ENCODE assay signal across 1 cellular context in the genomic region with DNA sequence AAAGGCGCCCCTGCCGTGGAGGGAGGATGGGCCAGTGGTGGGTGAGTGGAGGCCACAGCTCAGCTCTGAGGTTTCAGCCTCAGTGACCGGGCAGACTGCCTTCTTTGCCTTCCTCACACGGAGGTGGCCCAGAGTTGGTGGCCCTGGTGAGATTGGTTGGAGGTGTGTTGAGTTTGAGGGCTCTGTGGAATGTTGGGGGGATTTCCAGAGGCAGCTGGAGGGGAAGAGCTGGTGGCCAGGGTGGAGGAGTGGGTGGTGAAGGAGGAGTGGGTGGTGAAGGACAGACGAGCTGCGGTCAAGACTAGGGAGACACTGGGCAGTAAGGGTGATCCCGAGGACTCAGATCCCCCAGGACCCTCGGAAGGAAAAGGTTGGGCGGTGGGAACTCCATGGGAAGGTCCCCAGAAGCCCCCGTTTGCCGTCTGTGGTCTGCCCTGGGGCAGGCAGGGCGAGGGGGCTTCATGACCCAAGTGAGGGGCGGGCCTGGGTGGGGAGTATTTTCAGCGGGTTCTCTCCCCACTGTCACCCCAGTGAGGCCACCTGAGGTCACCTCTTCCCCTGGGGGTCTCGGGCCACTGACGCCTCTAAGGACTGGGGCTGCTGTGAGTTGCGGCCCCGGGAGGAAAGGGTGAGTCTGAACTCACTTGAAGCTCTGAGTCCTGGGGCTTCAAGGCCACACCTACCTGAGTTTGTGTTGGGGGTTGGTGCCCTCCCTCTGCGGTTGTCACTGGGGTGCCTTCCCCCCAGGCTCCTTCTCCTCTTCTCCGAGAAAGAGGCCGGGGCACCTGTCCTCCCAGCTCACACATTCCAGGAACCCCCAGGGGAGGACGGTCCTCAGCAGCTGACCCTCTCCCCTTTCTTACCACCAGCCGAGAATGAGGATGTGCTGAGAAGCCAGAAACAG.
TF ChIP-seq lines count a peak whose summit lies in the region.

No MANE protein-coding gene starts in this region.

TF ChIP-seq in GM12878, 131 proteins besides CTCF, POLR2A, EP300 and RAD21 (continued from another document and continues in another):
- TF ChIP-seq, protein P1, sequence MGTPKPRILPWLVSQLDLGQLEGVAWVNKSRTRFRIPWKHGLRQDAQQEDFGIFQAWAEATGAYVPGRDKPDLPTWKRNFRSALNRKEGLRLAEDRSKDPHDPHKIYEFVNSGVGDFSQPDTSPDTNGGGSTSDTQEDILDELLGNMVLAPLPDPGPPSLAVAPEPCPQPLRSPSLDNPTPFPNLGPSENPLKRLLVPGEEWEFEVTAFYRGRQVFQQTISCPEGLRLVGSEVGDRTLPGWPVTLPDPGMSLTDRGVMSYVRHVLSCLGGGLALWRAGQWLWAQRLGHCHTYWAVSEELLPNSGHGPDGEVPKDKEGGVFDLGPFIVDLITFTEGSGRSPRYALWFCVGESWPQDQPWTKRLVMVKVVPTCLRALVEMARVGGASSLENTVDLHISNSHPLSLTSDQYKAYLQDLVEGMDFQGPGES (IDR thresholded peaks at IDR 0.05), result no peak
- TF ChIP-seq STAT3 (IDR thresholded peaks at IDR 0.05; ENCODE audit: low read depth, low read length) (no peak), SRF (IDR thresholded peaks at IDR 0.05; ENCODE audit: low read depth in 2 of 2, low read length in 2 of 2) (no peak), MTA3 (IDR thresholded peaks at IDR 0.05; ENCODE audit: borderline replicate concordance, low read length) (no peak), POLR2AphosphoS5 (IDR thresholded peaks at IDR 0.05; ENCODE audit: low read length) (peak; percentile 64; the same call in 1 of the 2 replicates), SIX5 (IDR thresholded peaks at IDR 0.05; ENCODE audit: low read depth, low read length, severe bottlenecking) (no peak), IKZF1 (conservative IDR thresholded peaks at IDR 0.05) (peak; percentile 94), HDAC6 (IDR thresholded peaks at IDR 0.05; ENCODE audit: unreplicated experiment) (no peak), MYB (IDR thresholded peaks at IDR 0.05; ENCODE audit: borderline replicate concordance, low read depth, low read length) (no peak), CREM (IDR thresholded peaks at IDR 0.05; ENCODE audit: low read depth) (peak; percentile 18; the same call in 1 of the 2 replicates), ZNF622 (IDR thresholded peaks at IDR 0.05) (no peak), TBL1XR1 (IDR thresholded peaks at IDR 0.05; ENCODE audit: low read depth, low read length) (no peak), MEF2A (IDR thresholded peaks at IDR 0.05; ENCODE audit: insufficient read depth, low read depth, low read length) (no peak), FOXK2 (IDR thresholded peaks at IDR 0.05) (no peak), HDGF (IDR thresholded peaks at IDR 0.05) (peak; percentile 82), CEBPB (IDR thresholded peaks at IDR 0.05; ENCODE audit: borderline replicate concordance in 1 of 2, low read depth in 2 of 2, low read length in 2 of 2) (no peak), BACH1 (IDR thresholded peaks at IDR 0.05; ENCODE audit: borderline replicate concordance) (peak; percentile 67; the same call in 1 of the 2 replicates), EZH2 (IDR thresholded peaks at IDR 0.05; ENCODE audit: borderline replicate concordance, control insufficient read depth, low read depth, low read length) (no peak), NFIC (IDR thresholded peaks at IDR 0.05; ENCODE audit: low read depth, low read length) (no peak), SP1 (IDR thresholded peaks at IDR 0.05; ENCODE audit: low read depth, low read length) (peak; percentile 22)
- TF ChIP-seq, protein P2, sequence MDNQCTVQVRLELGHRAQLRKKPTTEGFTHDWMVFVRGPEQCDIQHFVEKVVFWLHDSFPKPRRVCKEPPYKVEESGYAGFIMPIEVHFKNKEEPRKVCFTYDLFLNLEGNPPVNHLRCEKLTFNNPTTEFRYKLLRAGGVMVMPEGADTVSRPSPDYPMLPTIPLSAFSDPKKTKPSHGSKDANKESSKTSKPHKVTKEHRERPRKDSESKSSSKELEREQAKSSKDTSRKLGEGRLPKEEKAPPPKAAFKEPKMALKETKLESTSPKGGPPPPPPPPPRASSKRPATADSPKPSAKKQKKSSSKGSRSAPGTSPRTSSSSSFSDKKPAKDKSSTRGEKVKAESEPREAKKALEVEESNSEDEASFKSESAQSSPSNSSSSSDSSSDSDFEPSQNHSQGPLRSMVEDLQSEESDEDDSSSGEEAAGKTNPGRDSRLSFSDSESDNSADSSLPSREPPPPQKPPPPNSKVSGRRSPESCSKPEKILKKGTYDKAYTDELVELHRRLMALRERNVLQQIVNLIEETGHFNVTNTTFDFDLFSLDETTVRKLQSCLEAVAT (IDR thresholded peaks at IDR 0.05), result no peak
- TF ChIP-seq, protein P3, sequence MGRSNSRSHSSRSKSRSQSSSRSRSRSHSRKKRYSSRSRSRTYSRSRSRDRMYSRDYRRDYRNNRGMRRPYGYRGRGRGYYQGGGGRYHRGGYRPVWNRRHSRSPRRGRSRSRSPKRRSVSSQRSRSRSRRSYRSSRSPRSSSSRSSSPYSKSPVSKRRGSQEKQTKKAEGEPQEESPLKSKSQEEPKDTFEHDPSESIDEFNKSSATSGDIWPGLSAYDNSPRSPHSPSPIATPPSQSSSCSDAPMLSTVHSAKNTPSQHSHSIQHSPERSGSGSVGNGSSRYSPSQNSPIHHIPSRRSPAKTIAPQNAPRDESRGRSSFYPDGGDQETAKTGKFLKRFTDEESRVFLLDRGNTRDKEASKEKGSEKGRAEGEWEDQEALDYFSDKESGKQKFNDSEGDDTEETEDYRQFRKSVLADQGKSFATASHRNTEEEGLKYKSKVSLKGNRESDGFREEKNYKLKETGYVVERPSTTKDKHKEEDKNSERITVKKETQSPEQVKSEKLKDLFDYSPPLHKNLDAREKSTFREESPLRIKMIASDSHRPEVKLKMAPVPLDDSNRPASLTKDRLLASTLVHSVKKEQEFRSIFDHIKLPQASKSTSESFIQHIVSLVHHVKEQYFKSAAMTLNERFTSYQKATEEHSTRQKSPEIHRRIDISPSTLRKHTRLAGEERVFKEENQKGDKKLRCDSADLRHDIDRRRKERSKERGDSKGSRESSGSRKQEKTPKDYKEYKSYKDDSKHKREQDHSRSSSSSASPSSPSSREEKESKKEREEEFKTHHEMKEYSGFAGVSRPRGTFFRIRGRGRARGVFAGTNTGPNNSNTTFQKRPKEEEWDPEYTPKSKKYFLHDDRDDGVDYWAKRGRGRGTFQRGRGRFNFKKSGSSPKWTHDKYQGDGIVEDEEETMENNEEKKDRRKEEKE (IDR thresholded peaks at IDR 0.05), result no peak
- TF ChIP-seq, protein P4, sequence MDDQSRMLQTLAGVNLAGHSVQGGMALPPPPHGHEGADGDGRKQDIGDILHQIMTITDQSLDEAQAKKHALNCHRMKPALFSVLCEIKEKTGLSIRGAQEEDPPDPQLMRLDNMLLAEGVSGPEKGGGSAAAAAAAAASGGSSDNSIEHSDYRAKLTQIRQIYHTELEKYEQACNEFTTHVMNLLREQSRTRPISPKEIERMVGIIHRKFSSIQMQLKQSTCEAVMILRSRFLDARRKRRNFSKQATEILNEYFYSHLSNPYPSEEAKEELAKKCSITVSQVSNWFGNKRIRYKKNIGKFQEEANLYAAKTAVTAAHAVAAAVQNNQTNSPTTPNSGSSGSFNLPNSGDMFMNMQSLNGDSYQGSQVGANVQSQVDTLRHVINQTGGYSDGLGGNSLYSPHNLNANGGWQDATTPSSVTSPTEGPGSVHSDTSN (IDR thresholded peaks at IDR 0.05; ENCODE audit: insufficient replicate concordance, low read depth, low read length), result no peak
- TF ChIP-seq, protein P5, sequence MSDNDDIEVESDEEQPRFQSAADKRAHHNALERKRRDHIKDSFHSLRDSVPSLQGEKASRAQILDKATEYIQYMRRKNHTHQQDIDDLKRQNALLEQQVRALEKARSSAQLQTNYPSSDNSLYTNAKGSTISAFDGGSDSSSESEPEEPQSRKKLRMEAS (IDR thresholded peaks at IDR 0.05; ENCODE audit: low read depth, low read length), result peak; percentile 15
- TF ChIP-seq, protein P6, sequence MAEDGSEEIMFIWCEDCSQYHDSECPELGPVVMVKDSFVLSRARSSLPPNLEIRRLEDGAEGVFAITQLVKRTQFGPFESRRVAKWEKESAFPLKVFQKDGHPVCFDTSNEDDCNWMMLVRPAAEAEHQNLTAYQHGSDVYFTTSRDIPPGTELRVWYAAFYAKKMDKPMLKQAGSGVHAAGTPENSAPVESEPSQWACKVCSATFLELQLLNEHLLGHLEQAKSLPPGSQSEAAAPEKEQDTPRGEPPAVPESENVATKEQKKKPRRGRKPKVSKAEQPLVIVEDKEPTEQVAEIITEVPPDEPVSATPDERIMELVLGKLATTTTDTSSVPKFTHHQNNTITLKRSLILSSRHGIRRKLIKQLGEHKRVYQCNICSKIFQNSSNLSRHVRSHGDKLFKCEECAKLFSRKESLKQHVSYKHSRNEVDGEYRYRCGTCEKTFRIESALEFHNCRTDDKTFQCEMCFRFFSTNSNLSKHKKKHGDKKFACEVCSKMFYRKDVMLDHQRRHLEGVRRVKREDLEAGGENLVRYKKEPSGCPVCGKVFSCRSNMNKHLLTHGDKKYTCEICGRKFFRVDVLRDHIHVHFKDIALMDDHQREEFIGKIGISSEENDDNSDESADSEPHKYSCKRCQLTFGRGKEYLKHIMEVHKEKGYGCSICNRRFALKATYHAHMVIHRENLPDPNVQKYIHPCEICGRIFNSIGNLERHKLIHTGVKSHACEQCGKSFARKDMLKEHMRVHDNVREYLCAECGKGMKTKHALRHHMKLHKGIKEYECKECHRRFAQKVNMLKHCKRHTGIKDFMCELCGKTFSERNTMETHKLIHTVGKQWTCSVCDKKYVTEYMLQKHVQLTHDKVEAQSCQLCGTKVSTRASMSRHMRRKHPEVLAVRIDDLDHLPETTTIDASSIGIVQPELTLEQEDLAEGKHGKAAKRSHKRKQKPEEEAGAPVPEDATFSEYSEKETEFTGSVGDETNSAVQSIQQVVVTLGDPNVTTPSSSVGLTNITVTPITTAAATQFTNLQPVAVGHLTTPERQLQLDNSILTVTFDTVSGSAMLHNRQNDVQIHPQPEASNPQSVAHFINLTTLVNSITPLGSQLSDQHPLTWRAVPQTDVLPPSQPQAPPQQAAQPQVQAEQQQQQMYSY (CRISPR knock-in tag; IDR thresholded peaks at IDR 0.05), result no peak
- TF ChIP-seq, protein P7, sequence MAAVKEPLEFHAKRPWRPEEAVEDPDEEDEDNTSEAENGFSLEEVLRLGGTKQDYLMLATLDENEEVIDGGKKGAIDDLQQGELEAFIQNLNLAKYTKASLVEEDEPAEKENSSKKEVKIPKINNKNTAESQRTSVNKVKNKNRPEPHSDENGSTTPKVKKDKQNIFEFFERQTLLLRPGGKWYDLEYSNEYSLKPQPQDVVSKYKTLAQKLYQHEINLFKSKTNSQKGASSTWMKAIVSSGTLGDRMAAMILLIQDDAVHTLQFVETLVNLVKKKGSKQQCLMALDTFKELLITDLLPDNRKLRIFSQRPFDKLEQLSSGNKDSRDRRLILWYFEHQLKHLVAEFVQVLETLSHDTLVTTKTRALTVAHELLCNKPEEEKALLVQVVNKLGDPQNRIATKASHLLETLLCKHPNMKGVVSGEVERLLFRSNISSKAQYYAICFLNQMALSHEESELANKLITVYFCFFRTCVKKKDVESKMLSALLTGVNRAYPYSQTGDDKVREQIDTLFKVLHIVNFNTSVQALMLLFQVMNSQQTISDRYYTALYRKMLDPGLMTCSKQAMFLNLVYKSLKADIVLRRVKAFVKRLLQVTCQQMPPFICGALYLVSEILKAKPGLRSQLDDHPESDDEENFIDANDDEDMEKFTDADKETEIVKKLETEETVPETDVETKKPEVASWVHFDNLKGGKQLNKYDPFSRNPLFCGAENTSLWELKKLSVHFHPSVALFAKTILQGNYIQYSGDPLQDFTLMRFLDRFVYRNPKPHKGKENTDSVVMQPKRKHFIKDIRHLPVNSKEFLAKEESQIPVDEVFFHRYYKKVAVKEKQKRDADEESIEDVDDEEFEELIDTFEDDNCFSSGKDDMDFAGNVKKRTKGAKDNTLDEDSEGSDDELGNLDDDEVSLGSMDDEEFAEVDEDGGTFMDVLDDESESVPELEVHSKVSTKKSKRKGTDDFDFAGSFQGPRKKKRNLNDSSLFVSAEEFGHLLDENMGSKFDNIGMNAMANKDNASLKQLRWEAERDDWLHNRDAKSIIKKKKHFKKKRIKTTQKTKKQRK (IDR thresholded peaks at IDR 0.05; ENCODE audit: low read depth, low read length), result no peak
- TF ChIP-seq, protein P8, sequence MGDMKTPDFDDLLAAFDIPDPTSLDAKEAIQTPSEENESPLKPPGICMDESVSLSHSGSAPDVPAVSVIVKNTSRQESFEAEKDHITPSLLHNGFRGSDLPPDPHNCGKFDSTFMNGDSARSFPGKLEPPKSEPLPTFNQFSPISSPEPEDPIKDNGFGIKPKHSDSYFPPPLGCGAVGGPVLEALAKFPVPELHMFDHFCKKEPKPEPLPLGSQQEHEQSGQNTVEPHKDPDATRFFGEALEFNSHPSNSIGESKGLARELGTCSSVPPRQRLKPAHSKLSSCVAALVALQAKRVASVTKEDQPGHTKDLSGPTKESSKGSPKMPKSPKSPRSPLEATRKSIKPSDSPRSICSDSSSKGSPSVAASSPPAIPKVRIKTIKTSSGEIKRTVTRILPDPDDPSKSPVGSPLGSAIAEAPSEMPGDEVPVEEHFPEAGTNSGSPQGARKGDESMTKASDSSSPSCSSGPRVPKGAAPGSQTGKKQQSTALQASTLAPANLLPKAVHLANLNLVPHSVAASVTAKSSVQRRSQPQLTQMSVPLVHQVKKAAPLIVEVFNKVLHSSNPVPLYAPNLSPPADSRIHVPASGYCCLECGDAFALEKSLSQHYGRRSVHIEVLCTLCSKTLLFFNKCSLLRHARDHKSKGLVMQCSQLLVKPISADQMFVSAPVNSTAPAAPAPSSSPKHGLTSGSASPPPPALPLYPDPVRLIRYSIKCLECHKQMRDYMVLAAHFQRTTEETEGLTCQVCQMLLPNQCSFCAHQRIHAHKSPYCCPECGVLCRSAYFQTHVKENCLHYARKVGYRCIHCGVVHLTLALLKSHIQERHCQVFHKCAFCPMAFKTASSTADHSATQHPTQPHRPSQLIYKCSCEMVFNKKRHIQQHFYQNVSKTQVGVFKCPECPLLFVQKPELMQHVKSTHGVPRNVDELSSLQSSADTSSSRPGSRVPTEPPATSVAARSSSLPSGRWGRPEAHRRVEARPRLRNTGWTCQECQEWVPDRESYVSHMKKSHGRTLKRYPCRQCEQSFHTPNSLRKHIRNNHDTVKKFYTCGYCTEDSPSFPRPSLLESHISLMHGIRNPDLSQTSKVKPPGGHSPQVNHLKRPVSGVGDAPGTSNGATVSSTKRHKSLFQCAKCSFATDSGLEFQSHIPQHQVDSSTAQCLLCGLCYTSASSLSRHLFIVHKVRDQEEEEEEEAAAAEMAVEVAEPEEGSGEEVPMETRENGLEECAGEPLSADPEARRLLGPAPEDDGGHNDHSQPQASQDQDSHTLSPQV (IDR thresholded peaks at IDR 0.05), result no peak
- TF ChIP-seq, protein P9, sequence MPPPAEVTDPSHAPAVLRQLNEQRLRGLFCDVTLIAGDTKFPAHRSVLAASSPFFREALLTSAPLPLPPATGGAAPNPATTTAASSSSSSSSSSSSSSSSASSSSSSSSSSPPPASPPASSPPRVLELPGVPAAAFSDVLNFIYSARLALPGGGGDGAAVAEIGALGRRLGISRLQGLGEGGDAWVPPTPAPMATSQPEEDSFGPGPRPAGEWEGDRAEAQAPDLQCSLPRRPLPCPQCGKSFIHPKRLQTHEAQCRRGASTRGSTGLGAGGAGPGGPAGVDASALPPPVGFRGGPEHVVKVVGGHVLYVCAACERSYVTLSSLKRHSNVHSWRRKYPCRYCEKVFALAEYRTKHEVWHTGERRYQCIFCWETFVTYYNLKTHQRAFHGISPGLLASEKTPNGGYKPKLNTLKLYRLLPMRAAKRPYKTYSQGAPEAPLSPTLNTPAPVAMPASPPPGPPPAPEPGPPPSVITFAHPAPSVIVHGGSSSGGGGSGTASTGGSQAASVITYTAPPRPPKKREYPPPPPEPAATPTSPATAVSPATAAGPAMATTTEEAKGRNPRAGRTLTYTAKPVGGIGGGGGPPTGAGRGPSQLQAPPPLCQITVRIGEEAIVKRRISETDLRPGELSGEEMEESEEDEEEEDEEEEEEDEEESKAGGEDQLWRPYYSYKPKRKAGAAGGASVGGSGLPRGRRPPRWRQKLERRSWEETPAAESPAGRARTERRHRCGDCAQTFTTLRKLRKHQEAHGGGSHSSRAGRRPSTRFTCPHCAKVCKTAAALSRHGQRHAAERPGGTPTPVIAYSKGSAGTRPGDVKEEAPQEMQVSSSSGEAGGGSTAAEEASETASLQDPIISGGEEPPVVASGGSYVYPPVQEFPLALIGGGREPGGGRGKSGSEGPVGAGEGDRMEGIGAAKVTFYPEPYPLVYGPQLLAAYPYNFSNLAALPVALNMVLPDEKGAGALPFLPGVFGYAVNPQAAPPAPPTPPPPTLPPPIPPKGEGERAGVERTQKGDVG (CRISPR knock-in tag; IDR thresholded peaks at IDR 0.05), result no peak
